In genomic region chr19:48780684-48781391, GRCh38 we compare ENCODE assay signal across 11 cellular contexts. TPM values are rescaled to one million over a fixed set of nuclear protein-coding genes. Genes with fewer than 3 reads are reported as not detected.
DNase-seq lines count a peak whose midpoint lies in the region; ATAC-seq and TF ChIP-seq lines count a peak whose summit lies in the region.
"Had no signal": no experiment of that assay in that cellular context is flagged by ENCODE, and none has a peak within 500 bp of the region (broad histone marks: within the 10 kb centered on the region; RNA-seq: fewer than 3 reads in every experiment).

No MANE protein-coding gene starts in this region.

- peaks cover 9% of the 10 kb centered on the region for H3K4me1 Mint-ChIP-seq in chondrocyte (ENCODE audit: low read depth)

- no peak overlapping the region for H3K4me3 Mint-ChIP-seq in chondrocyte (ENCODE audit: unreplicated experiment)
- H3K4me3 Mint-ChIP-seq: memory B cell had no signal

- no peaks in the 10 kb centered on the region for H3K9me3 Mint-ChIP-seq in chondrocyte (ENCODE audit: low read depth)
- H3K9me3 Mint-ChIP-seq: memory B cell had no signal

- H3K9me3 ChIP-seq in gastrocnemius medialis = no peaks in the 10 kb centered on the region

- TF ChIP-seq CTCF in fibroblast of villous mesenchyme (IDR thresholded peaks at IDR 0.05; ENCODE audit: insufficient read depth, low read depth, low read length) (no peak), gastrocnemius medialis (IDR thresholded peaks at IDR 0.05 in 4 of 5, conservative IDR thresholded peaks at IDR 0.05 in 1 of 5) (no peak), chondrocyte (IDR thresholded peaks at IDR 0.05) (no peak)

- no peaks in the 10 kb centered on the region for H3K27me3 Mint-ChIP-seq in chondrocyte (ENCODE audit: low read depth)
- H3K27me3 Mint-ChIP-seq: memory B cell had no signal

- no peaks in the 10 kb centered on the region for H3K36me3 ChIP-seq in gastrocnemius medialis

- intact Hi-C loops in gastrocnemius medialis (cut with DNase I; ENCODE audit: low total_unique reads) = no loop called here

- peak overlapping the region; percentile 75 to 84 (median 81) for H3K27ac ChIP-seq in gastrocnemius medialis

- peaks cover 6 to 7% of the 10 kb centered on the region in 2 donors for H3K4me1 ChIP-seq in gastrocnemius medialis

- ATAC-seq in gastrocnemius medialis (no peak), HG02884 (IDR thresholded peaks at IDR 0.05; ENCODE audit: unreplicated experiment) (no peak)

- in situ Hi-C loops in gastrocnemius medialis (cut with MboI; ENCODE audit: low sequenced_read_pairs in 4 of 4) = loop anchor here in 1 of 4 donors (10.0 kb wide), 1 partner anchor 194 kb away; no protein-coding TSS in a partner anchor

- H3K27me3 ChIP-seq in gastrocnemius medialis = no peaks in the 10 kb centered on the region

- H3K27ac Mint-ChIP-seq in chondrocyte (ENCODE audit: unreplicated experiment) = no peak overlapping the region
- H3K27ac Mint-ChIP-seq: memory B cell had no signal

- DNase-seq in ELR (ENCODE audit: low read depth) = peak; percentile 76
- DNase-seq in RKO (ENCODE audit: low spot score) = peak; percentile 67
- DNase-seq in fibroblast of villous mesenchyme (ENCODE audit: low read depth) = peak; percentile 90
- DNase-seq in gastrocnemius medialis = no peak
- no peak for DNase-seq in chondrocyte (ENCODE audit: low spot score)
- no peak for DNase-seq in GM03348 (ENCODE audit: low spot score)
- DNase-seq in activated CD4-positive, alpha-beta T cell treated with anti-CD3 and anti-CD28 coated beads for 48 hours = no peak
- DNase-seq: activated CD4-positive, alpha-beta T cell treated with anti-CD3 and anti-CD28 coated beads for 1 hour; NCI-H2171 had no signal

- no peaks in the 10 kb centered on the region for H3K36me3 Mint-ChIP-seq in chondrocyte (ENCODE audit: low read depth)
- H3K36me3 Mint-ChIP-seq: memory B cell had no signal

- H3K4me3 ChIP-seq in fibroblast of villous mesenchyme (ENCODE audit: low read depth, low read length) (no peak overlapping the region), gastrocnemius medialis (no peak overlapping the region)

- TF ChIP-seq POLR2A in gastrocnemius medialis (IDR thresholded peaks at IDR 0.05) = peak in 1 of 2 donors; percentile 45

RNA-seq across cellular contexts. Expression of gene FGF21, which starts 25.5 kb away (rescaled TPM):
- total RNA-seq in fibroblast of villous mesenchyme (not detected in 2 replicates), gastrocnemius medialis (not detected), chondrocyte (not detected in 3 replicates)

RNA-seq across cellular contexts. Expression of gene FUT1, which starts 28.4 kb away (rescaled TPM):
- under 0.01 TPM in 2 replicates for total RNA-seq in fibroblast of villous mesenchyme
- 1 to 10 TPM in 2 of 4 donors, under 1 TPM in 2; 0.61 to 1.3 (median 0.98) TPM for total RNA-seq in gastrocnemius medialis
- 0.44 to 0.52 TPM in 2 of 3 replicates, not detected in the other for total RNA-seq in chondrocyte

RNA-seq across cellular contexts. Expression of gene BCAT2, which starts 30.0 kb away (rescaled TPM):
- total RNA-seq in fibroblast of villous mesenchyme (30.3 and 31.5 TPM in 2 replicates), gastrocnemius medialis (10 to 100 TPM; 28.0 to 56.6 (median 43.8) TPM), chondrocyte (30.9 to 42.2 TPM (median 41.4 TPM) in 3 replicates)

RNA-seq across cellular contexts. Expression of gene IZUMO1, which starts 34.1 kb away (rescaled TPM):
- total RNA-seq in fibroblast of villous mesenchyme = under 0.01 TPM in 1 of 2 replicates, not detected in the other
- total RNA-seq in gastrocnemius medialis = 1 to 10 TPM in 1 of 4 donors, not detected in 3; 2.1 TPM
- not detected in 3 replicates for total RNA-seq in chondrocyte

RNA-seq across cellular contexts. Expression of gene RASIP1, which starts 40.4 kb away (rescaled TPM):
- total RNA-seq in fibroblast of villous mesenchyme (0.97 and 2.6 TPM in 2 replicates), gastrocnemius medialis (1 to 10 TPM; 3.4 to 8.1 (median 6.3) TPM), chondrocyte (0.31 to 1.00 TPM (median 0.62 TPM) in 3 replicates)

Comparison
In these comparisons a context has a peak if more than half of its experiments do, and no peak if none do; other contexts are left out.
1. DNase-seq: peak in ELR (single experiment), RKO (single experiment) and fibroblast of villous mesenchyme (single experiment); none in gastrocnemius medialis (0 of 2), chondrocyte (single experiment), GM03348 (single experiment) and activated CD4-positive, alpha-beta T cell treated with anti-CD3 and anti-CD28 coated beads for 48 hours (single experiment).